22 cellular contexts compared by ENCODE assay signal in genomic region chr2:209942936-209943605, GRCh38.
"Had no signal": no experiment of that assay in that cellular context is flagged by ENCODE, and none has a peak within 500 bp of the region (broad histone marks: within the 10 kb centered on the region; RNA-seq: fewer than 3 reads in every experiment).

No MANE protein-coding gene starts in this region.

- H3K27ac ChIP-seq: cardiac muscle cell, colonic mucosa, left ventricle myocardium inferior, psoas muscle, sigmoid colon, stomach, testis had no signal

- DNase-seq: activated CD4-positive, alpha-beta T cell treated with anti-CD3 and anti-CD28 coated beads, Interleukin-2, amount 50 U/mL, for 1 hour; activated naive CD4-positive, alpha-beta T cell; activated naive CD8-positive, alpha-beta T cell treated with anti-CD3 and anti-CD28 coated beads, Interleukin-2, amount 10 ng/mL, durations not matched to agents 7 days and 5 days; activated T-cell treated with anti-CD3 and anti-CD28 coated beads for 4 hours; anterior cingulate cortex; colonic mucosa; effector CD4-positive, alpha-beta T cell; left ventricle myocardium inferior; naive thymus-derived CD8-positive, alpha-beta T cell; psoas muscle; sigmoid colon; stimulated activated CD4-positive, alpha-beta T cell treated with anti-CD3 and anti-CD28 coated beads, Interleukin-12 subunit alpha, Interleukin-12 subunit beta, amount 100 ng/mL, for 4 hours; stimulated activated CD4-positive, alpha-beta T cell treated with anti-CD3 and anti-CD28 coated beads, Interleukin-2, amount 100 ng/mL, for 24 hours; stomach; testis; upper lobe of left lung had no signal

- H3K36me3 ChIP-seq: cardiac muscle cell, colonic mucosa, left ventricle myocardium inferior, sigmoid colon, stomach, upper lobe of left lung had no signal

- FAIRE-seq: endothelial cell of umbilical vein, frontal cortex, islet of Langerhans had no signal

- ATAC-seq: activated CD4-positive, CD25-positive, alpha-beta regulatory T cell treated with anti-CD3 and anti-CD28 coated beads, Interleukin-2, amount 50 U/mL, for 24 hours; naive thymus-derived CD8-positive, alpha-beta T cell; psoas muscle had no signal

- H3K36me3 Mint-ChIP-seq: activated naive CD8-positive, alpha-beta T cell treated with anti-CD3 and anti-CD28 coated beads, Interleukin-2, amount 10 ng/mL, durations not matched to agents 7 days and 5 days; memory B cell had no signal

- H3K27ac Mint-ChIP-seq: activated naive CD8-positive, alpha-beta T cell treated with anti-CD3 and anti-CD28 coated beads, Interleukin-2, amount 10 ng/mL, durations not matched to agents 7 days and 5 days; memory B cell; naive thymus-derived CD8-positive, alpha-beta T cell had no signal

- H3K4me3 Mint-ChIP-seq: activated naive CD8-positive, alpha-beta T cell treated with anti-CD3 and anti-CD28 coated beads, Interleukin-2, amount 10 ng/mL, durations not matched to agents 7 days and 5 days; memory B cell; naive thymus-derived CD8-positive, alpha-beta T cell had no signal

- H3K27me3 ChIP-seq: cardiac muscle cell, colonic mucosa, sigmoid colon, stomach, testis, upper lobe of left lung had no signal

- H3K4me3 ChIP-seq: cardiac muscle cell, colonic mucosa, left ventricle myocardium inferior, psoas muscle, sigmoid colon, stomach, testis, upper lobe of left lung had no signal

- H3K4me1 ChIP-seq: colonic mucosa, left ventricle myocardium inferior, psoas muscle had no signal

- H3K9me3 Mint-ChIP-seq: activated naive CD8-positive, alpha-beta T cell treated with anti-CD3 and anti-CD28 coated beads, Interleukin-2, amount 10 ng/mL, durations not matched to agents 7 days and 5 days; memory B cell had no signal

- H3K4me1 Mint-ChIP-seq: activated naive CD8-positive, alpha-beta T cell treated with anti-CD3 and anti-CD28 coated beads, Interleukin-2, amount 10 ng/mL, durations not matched to agents 7 days and 5 days; memory B cell; naive thymus-derived CD8-positive, alpha-beta T cell had no signal

- H3K9me3 ChIP-seq: colonic mucosa, left ventricle myocardium inferior, psoas muscle, sigmoid colon, stomach, testis, upper lobe of left lung had no signal
